Comparison of ENCODE assay signal across 14 cellular contexts in genomic region chr7:94420321-94420720, GRCh38. TPM values are rescaled to one million over a fixed set of nuclear protein-coding genes. Genes with fewer than 3 reads are reported as not detected.
"Had no signal": no experiment of that assay in that cellular context is flagged by ENCODE, and none has a peak within 500 bp of the region (broad histone marks: within the 10 kb centered on the region; RNA-seq: fewer than 3 reads in every experiment).

No MANE protein-coding gene starts in this region.

- H3K9me3 Mint-ChIP-seq: activated CD4-positive, alpha-beta T cell treated with anti-CD3 and anti-CD28 coated beads, Interleukin-2, amount 10 ng/mL, durations not matched to agents 24 days and 14 days; naive thymus-derived CD8-positive, alpha-beta T cell; stimulated activated naive B cell treated with anti-CD40 and anti-IgM and Interleukin-4, amounts not matched to agents 10 μg/mL and 1 μg/mL and 100 μg/mL, for 72 hours; T-helper 1 cell treated with Interleukin-12 subunit alpha and Interleukin-12 subunit beta and Interleukin-4 antibody, amounts not matched to agents 30 μg/mL and 1 μg/mL, for 36 hours had no signal

- H3K4me1 ChIP-seq: psoas muscle, right lobe of liver, spleen had no signal

- H3K36me3 Mint-ChIP-seq: naive thymus-derived CD8-positive, alpha-beta T cell had no signal

- H3K4me2 ChIP-seq: SK-N-SH had no signal

- H3K4me3 Mint-ChIP-seq: activated CD4-positive, alpha-beta T cell treated with anti-CD3 and anti-CD28 coated beads, Interleukin-2, amount 10 ng/mL, durations not matched to agents 24 days and 14 days; naive thymus-derived CD8-positive, alpha-beta T cell; stimulated activated naive B cell treated with anti-CD40 and anti-IgM and Interleukin-4, amounts not matched to agents 10 μg/mL and 1 μg/mL and 100 μg/mL, for 72 hours; T-helper 1 cell treated with Interleukin-12 subunit alpha and Interleukin-12 subunit beta and Interleukin-4 antibody, amounts not matched to agents 30 μg/mL and 1 μg/mL, for 36 hours had no signal

- H3K4me1 Mint-ChIP-seq: activated CD4-positive, alpha-beta T cell treated with anti-CD3 and anti-CD28 coated beads, Interleukin-2, amount 10 ng/mL, durations not matched to agents 24 days and 14 days; naive thymus-derived CD8-positive, alpha-beta T cell; stimulated activated naive B cell treated with anti-CD40 and anti-IgM and Interleukin-4, amounts not matched to agents 10 μg/mL and 1 μg/mL and 100 μg/mL, for 72 hours had no signal

- H3K36me3 ChIP-seq: right lobe of liver had no signal

- H3K4me3 ChIP-seq: mucosa of descending colon, psoas muscle, right lobe of liver, spleen had no signal

- H3K9ac ChIP-seq: SK-N-SH had no signal

- DNase-seq: activated CD4-positive, alpha-beta T cell treated with anti-CD3 and anti-CD28 coated beads, Interleukin-2, amount 10 ng/mL, durations not matched to agents 24 days and 14 days; activated CD8-positive, alpha-beta memory T cell treated with anti-CD3 and anti-CD28 coated beads for 24 hours; activated naive CD4-positive, alpha-beta T cell treated with anti-CD3 and anti-CD28 coated beads, Interleukin-2, amount 50 U/mL, for 16 hours; glutamatergic neuron; mucosa of descending colon; naive thymus-derived CD8-positive, alpha-beta T cell; nucleus accumbens; psoas muscle; right lobe of liver; SK-N-SH; spleen; stimulated activated CD4-positive, alpha-beta T cell treated with anti-CD3 and anti-CD28 coated beads, Interleukin-1b, Interleukin-23, amount 100 ng/mL, for 48 hours; stimulated activated naive B cell treated with anti-CD40 and anti-IgM and Interleukin-4, amounts not matched to agents 10 μg/mL and 1 μg/mL and 100 μg/mL, for 72 hours had no signal

- H3K27ac ChIP-seq: psoas muscle, right lobe of liver, spleen had no signal

- H3K27me3 ChIP-seq: right lobe of liver, spleen had no signal

- H3K9me3 ChIP-seq: mucosa of descending colon, psoas muscle, right lobe of liver, SK-N-SH, spleen had no signal

- H3K27ac Mint-ChIP-seq: activated CD4-positive, alpha-beta T cell treated with anti-CD3 and anti-CD28 coated beads, Interleukin-2, amount 10 ng/mL, durations not matched to agents 24 days and 14 days; naive thymus-derived CD8-positive, alpha-beta T cell; T-helper 1 cell treated with Interleukin-12 subunit alpha and Interleukin-12 subunit beta and Interleukin-4 antibody, amounts not matched to agents 30 μg/mL and 1 μg/mL, for 36 hours had no signal

RNA-seq across cellular contexts. Expression of gene COL1A2, which starts 25.6 kb away (rescaled TPM):
- total RNA-seq: naive thymus-derived CD8-positive, alpha-beta T cell had no signal
- polyA plus RNA-seq: naive thymus-derived CD8-positive, alpha-beta T cell had no signal
